In genomic region chr15:71313806-71314205, GRCh38 we compare ENCODE assay signal across 16 cellular contexts.
A peak's percentile ranks its signal among the peaks of the same experiment; 100 is the strongest.
DNase-seq lines count a peak whose midpoint lies in the region; ATAC-seq and TF ChIP-seq lines count a peak whose summit lies in the region.
"Had no signal": no experiment of that assay in that cellular context is flagged by ENCODE, and none has a peak within 500 bp of the region (broad histone marks: within the 10 kb centered on the region; RNA-seq: fewer than 3 reads in every experiment).

No MANE protein-coding gene starts in this region.

- no peak for TF ChIP-seq CTCF in fibroblast of lung (conservative IDR thresholded peaks at IDR 0.05 in 1 of 2, IDR thresholded peaks at IDR 0.05 in 1 of 2; ENCODE audit: low read depth in 1 of 2, low read length in 2 of 2)
- no peak for TF ChIP-seq CTCF in sigmoid colon (IDR thresholded peaks at IDR 0.05)

- CTCF ChIA-PET in activated CD4-positive, alpha-beta memory T cell treated with anti-CD3 and anti-CD28 coated beads, Interleukin-2, amount 10 ng/mL, durations not matched to agents 7 days and 5 days (lab: Charles Lee): interaction anchor here (0.6 kb wide), 1 partner anchor 70 kb away, joined by 3 read pairs; no protein-coding TSS in a partner anchor

- H3K27me3 ChIP-seq in adipocyte (replicated peaks; ENCODE audit: control insufficient read depth, insufficient read depth, low read length): no peaks in the 10 kb centered on the region
- H3K27me3 ChIP-seq in fibroblast of lung (ENCODE audit: control insufficient read depth, insufficient read depth, low read length): no peaks in the 10 kb centered on the region
- H3K27me3 ChIP-seq in sigmoid colon: no peaks in the 10 kb centered on the region

- H3K4me2 ChIP-seq in fibroblast of lung (ENCODE audit: extremely low read depth, insufficient read depth, low read length): no peak overlapping the region
- H3K4me2 ChIP-seq: GM23338, PC-9 had no signal

- H3K36me3 ChIP-seq in adipocyte (ENCODE audit: control insufficient read depth, insufficient read depth, low read length, severe bottlenecking): no peaks in the 10 kb centered on the region
- no peaks in the 10 kb centered on the region for H3K36me3 ChIP-seq in fibroblast of lung (ENCODE audit: control insufficient read depth, insufficient read depth, low read length)
- no peaks in the 10 kb centered on the region for H3K36me3 ChIP-seq in sigmoid colon

- no peak for TF ChIP-seq EP300 in sigmoid colon (IDR thresholded peaks at IDR 0.05)

- no peaks in the 10 kb centered on the region for H3K79me2 ChIP-seq in fibroblast of lung (ENCODE audit: control insufficient read depth, insufficient read depth, low read length)

- H2AFZ ChIP-seq in fibroblast of lung (ENCODE audit: low read length): no peak overlapping the region
- H2AFZ ChIP-seq: GM23338, PC-9 had no signal

- H3K9me3 Mint-ChIP-seq in activated CD4-positive, alpha-beta memory T cell treated with anti-CD3 and anti-CD28 coated beads, Interleukin-2, amount 10 ng/mL, durations not matched to agents 7 days and 5 days: peaks cover 6% of the 10 kb centered on the region

- H3K9me3 ChIP-seq in adipocyte (ENCODE audit: control insufficient read depth, low read length) (no peaks in the 10 kb centered on the region), fibroblast of lung (ENCODE audit: control insufficient read depth, insufficient read depth, low read depth, low read length) (no peaks in the 10 kb centered on the region), sigmoid colon (no peaks in the 10 kb centered on the region)

- H3K4me1 ChIP-seq in adipocyte (ENCODE audit: control insufficient read depth, insufficient read depth, low read length) (no peaks in the 10 kb centered on the region), fibroblast of lung (ENCODE audit: control insufficient read depth, extremely low read depth, insufficient read depth, low read length) (no peaks in the 10 kb centered on the region), sigmoid colon (no peaks in the 10 kb centered on the region)

- POLR2A ChIA-PET in activated CD4-positive, alpha-beta memory T cell treated with anti-CD3 and anti-CD28 coated beads, Interleukin-2, amount 10 ng/mL, durations not matched to agents 7 days and 5 days (lab: Charles Lee): no interaction called here

- WGBS in sigmoid colon, 2 donors: 86 to 87% methylated on average over 3 of the region's 3 CpGs

- DNase-seq in ELR (ENCODE audit: low read depth) (peak; percentile 54), adipocyte (ENCODE audit: low read depth) (peak; percentile 63), fibroblast of lung (ENCODE audit: low read depth in 2 of 2) (peak; percentile 63 to 85), Right ventricle myocardium superior (no peak), sigmoid colon (no peak)
- no peak for DNase-seq in activated CD4-positive, alpha-beta memory T cell treated with anti-CD3 and anti-CD28 coated beads, Interleukin-2, amount 10 ng/mL, durations not matched to agents 7 days and 5 days
- DNase-seq: C1 segment of cervical spinal cord, GF-D8, NCI-H1436, NCI-H2081 treated with DMSO at 0.1 percent for 48 hours, NCI-H226, NCI-H69, PC-9 had no signal

- H3K9ac ChIP-seq in adipocyte (ENCODE audit: low read length) (no peak overlapping the region), fibroblast of lung (ENCODE audit: insufficient read depth, low read length) (no peak overlapping the region)

- no peaks in the 10 kb centered on the region for H3K27me3 Mint-ChIP-seq in activated CD4-positive, alpha-beta memory T cell treated with anti-CD3 and anti-CD28 coated beads, Interleukin-2, amount 10 ng/mL, durations not matched to agents 7 days and 5 days

- H3K4me3 ChIP-seq in adipocyte (ENCODE audit: low read length) (no peak overlapping the region), fibroblast of lung (replicated peaks in 1 of 4; ENCODE audit: control extremely low read depth in 1 of 4, insufficient read depth in 1 of 4, low read depth in 3 of 4, low read length in 4 of 4) (no peak overlapping the region), sigmoid colon (no peak overlapping the region)
- H3K4me3 ChIP-seq: GM23338, PC-9 had no signal

- TF ChIP-seq POLR2A in sigmoid colon (IDR thresholded peaks at IDR 0.05): no peak

- intact Hi-C loops in Right ventricle myocardium superior (cut with DNase I) (no loop called here), sigmoid colon (cut with DNase I) (no loop called here)

- H3K4me3 Mint-ChIP-seq in activated CD4-positive, alpha-beta memory T cell treated with anti-CD3 and anti-CD28 coated beads, Interleukin-2, amount 10 ng/mL, durations not matched to agents 7 days and 5 days: no peak overlapping the region
- H3K4me3 Mint-ChIP-seq: GM23338 had no signal

- no peak overlapping the region for H3K27ac ChIP-seq in fibroblast of lung (ENCODE audit: insufficient read depth, low read length)
- no peak overlapping the region for H3K27ac ChIP-seq in sigmoid colon
- H3K27ac ChIP-seq: PC-9 had no signal

- H4K20me1 ChIP-seq in fibroblast of lung (ENCODE audit: control insufficient read depth, extremely low read depth, insufficient read depth, low read length): no peaks in the 10 kb centered on the region

- H3K4me1 Mint-ChIP-seq in activated CD4-positive, alpha-beta memory T cell treated with anti-CD3 and anti-CD28 coated beads, Interleukin-2, amount 10 ng/mL, durations not matched to agents 7 days and 5 days: no peaks in the 10 kb centered on the region

- no peak for ATAC-seq in Right ventricle myocardium superior (ENCODE audit: poor library complexity)
- no peak for ATAC-seq in GM18511 (IDR thresholded peaks at IDR 0.05; ENCODE audit: unreplicated experiment)
- ATAC-seq: GM23338, SK-N-SH treated with all-trans-retinoic acid at 6 μM for 48 hours had no signal

- H3K36me3 Mint-ChIP-seq in activated CD4-positive, alpha-beta memory T cell treated with anti-CD3 and anti-CD28 coated beads, Interleukin-2, amount 10 ng/mL, durations not matched to agents 7 days and 5 days (ENCODE audit: low read depth): no peaks in the 10 kb centered on the region

- no peak overlapping the region for H3K27ac Mint-ChIP-seq in activated CD4-positive, alpha-beta memory T cell treated with anti-CD3 and anti-CD28 coated beads, Interleukin-2, amount 10 ng/mL, durations not matched to agents 7 days and 5 days
- H3K27ac Mint-ChIP-seq: GM23338 had no signal

Comparison
In these comparisons a context has a peak if more than half of its experiments do, and no peak if none do; other contexts are left out.
1. DNase-seq: peak in ELR (single experiment), adipocyte (single experiment) and fibroblast of lung (2 of 2); none in activated CD4-positive, alpha-beta memory T cell treated with anti-CD3 and anti-CD28 coated beads, Interleukin-2, amount 10 ng/mL, durations not matched to agents 7 days and 5 days (single experiment), Right ventricle myocardium superior (single experiment) and sigmoid colon (single experiment).